ENCODE assay signal across 8 cellular contexts in genomic region chr19:41928221-41928683, GRCh38. TPM values are rescaled to one million over a fixed set of nuclear protein-coding genes. Genes with fewer than 3 reads are reported as not detected.
A peak's percentile ranks its signal among the peaks of the same experiment; 100 is the strongest.
DNase-seq lines count a peak whose midpoint lies in the region; ATAC-seq and TF ChIP-seq lines count a peak whose summit lies in the region.

Gene ERFL (minus strand): TSS chr19:41928449. CDS start chr19:41912919, 15,530 bp downstream.

- no peaks in the 10 kb centered on the region for H3K79me1 ChIP-seq in IMR-90 (ENCODE audit: low read depth in 1 of 2, low read length in 2 of 2)

- H3K27ac ChIP-seq in IMR-90 (ENCODE audit: insufficient read depth, low read length) (no peak within 1 kb of the TSS), tibial artery (no peak within 1 kb of the TSS), aorta (ENCODE audit: low read depth in 1 of 2, low read length in 2 of 2) (no peak within 1 kb of the TSS)

- peaks cover 34% of the 10 kb centered on the region for H3K4me1 Mint-ChIP-seq in activated naive CD8-positive, alpha-beta T cell (ENCODE audit: low read depth)

- H3K18ac ChIP-seq in IMR-90 (ENCODE audit: low read depth, low read length) = no peak within 1 kb of the TSS

- H2BK120ac ChIP-seq in IMR-90 (ENCODE audit: low read depth, low read length) = no peak within 1 kb of the TSS

- H2AK9ac ChIP-seq in IMR-90 (replicated peaks; ENCODE audit: low read depth, low read length, poor library complexity) = peak within 1 kb of the TSS; percentile 76

- intact Hi-C loops in IMR-90 (cut with micrococcal nuclease) = no loop called here
- intact Hi-C loops in tibial artery (cut with DNase I; ENCODE audit: low total_unique reads) = no loop called here
- intact Hi-C loops in aorta (cut with DNase I) = no loop called here

- H2AK5ac ChIP-seq in IMR-90 (ENCODE audit: low read depth, low read length) = peak within 1 kb of the TSS; percentile 58; the same call in 1 of the 2 replicates

- CTCF ChIA-PET in IMR-90 (lab: Yijun Ruan, JAX) = no interaction called here

- H3K14ac ChIP-seq in IMR-90 (replicated peaks; ENCODE audit: low read depth, low read length) = no peak within 1 kb of the TSS

- peak within 1 kb of the TSS; percentile 84; the same call in 1 of the 2 replicates for H3K23ac ChIP-seq in IMR-90 (ENCODE audit: low read depth, low read length)

- H3K56ac ChIP-seq in IMR-90 (ENCODE audit: extremely low read depth, insufficient read depth, low read length) = no peak within 1 kb of the TSS

- no peak within 1 kb of the TSS for H4K8ac ChIP-seq in IMR-90 (ENCODE audit: low read depth in 2 of 2, low read length in 2 of 2)

- no peak within 1 kb of the TSS for H3K4ac ChIP-seq in IMR-90 (ENCODE audit: low read depth, low read length)

- H3K4me3 Mint-ChIP-seq in activated naive CD8-positive, alpha-beta T cell = peak within 1 kb of the TSS; percentile 88

- in situ Hi-C loops in IMR-90 (cut with MboI; ENCODE audit: low sequenced_read_pairs) = no loop called here

- POLR2A ChIA-PET in IMR-90 (lab: Charles Lee; ENCODE audit: unreplicated experiment) = no interaction called here

- H3K9ac ChIP-seq in IMR-90 (ENCODE audit: low read depth, low read length) = no peak within 1 kb of the TSS

- H3K4me3 ChIP-seq in IMR-90 (ENCODE audit: insufficient read depth, low read depth, low read length) (peak within 1 kb of the TSS; percentile 43), tibial artery (peak within 1 kb of the TSS; percentile 1 to 43), aorta (ENCODE audit: low read length in 2 of 2) (no peak within 1 kb of the TSS)

- no peak within 1 kb of the TSS for H4K5ac ChIP-seq in IMR-90 (ENCODE audit: low read depth, low read length)

- H2BK5ac ChIP-seq in IMR-90 (ENCODE audit: low read depth, low read length, poor library complexity, severe bottlenecking) = no peak within 1 kb of the TSS

- no peaks in the 10 kb centered on the region for H3K27me3 Mint-ChIP-seq in activated naive CD8-positive, alpha-beta T cell

- peaks cover 25% of the 10 kb centered on the region for H4K20me1 ChIP-seq in IMR-90 (ENCODE audit: insufficient read depth, low read length)

- BruUV-seq in IMR-90 (replicated peaks; lab: Mats Ljungman, UMichigan) = no TSS peak

- H3K9me1 ChIP-seq in IMR-90 (ENCODE audit: insufficient read depth, low read length) = no peaks in the 10 kb centered on the region; the same call in 1 of the 2 replicates

- H4K91ac ChIP-seq in IMR-90 (ENCODE audit: insufficient read depth, low read depth, low read length) = no peak within 1 kb of the TSS

- no peak within 1 kb of the TSS; the same call in 2 of the 3 replicates for H2BK15ac ChIP-seq in IMR-90 (ENCODE audit: low read depth, low read length)

- DNase-seq in Daoy (ENCODE audit: low read depth) = peak; percentile 53
- no peak for DNase-seq in IMR-90
- no peak for DNase-seq in left lobe of liver (ENCODE audit: low spot score)
- DNase-seq in tibial artery = no peak
- DNase-seq in aorta = no peak
- DNase-seq in hypothalamus (lab: John Stamatoyannopoulos, UW) = no peak
- DNase-seq in cortex of kidney (lab: John Stamatoyannopoulos, UW) = no peak

- peaks cover 1% of the 10 kb centered on the region for H3K36me3 Mint-ChIP-seq in activated naive CD8-positive, alpha-beta T cell

- TF ChIP-seq CTCF in IMR-90 (conservative IDR thresholded peaks at IDR 0.05; ENCODE audit: low read depth, low read length) (no peak), tibial artery (IDR thresholded peaks at IDR 0.05) (no peak)

- H3K9me3 Mint-ChIP-seq in activated naive CD8-positive, alpha-beta T cell (ENCODE audit: low read depth) = no peaks in the 10 kb centered on the region

- H2AFZ ChIP-seq in IMR-90 (replicated peaks; ENCODE audit: low read length, poor library complexity) = peak within 1 kb of the TSS; percentile 89

- H2BK20ac ChIP-seq in IMR-90 (ENCODE audit: low read depth, low read length) = no peak within 1 kb of the TSS

- H3K9me3 ChIP-seq in IMR-90 (ENCODE audit: control insufficient read depth, insufficient read depth, low read length) (peaks cover 3% of the 10 kb centered on the region; the same call in 1 of the 2 replicates), tibial artery (no peaks in the 10 kb centered on the region), aorta (ENCODE audit: control insufficient read depth, low read length) (peaks cover 5% of the 10 kb centered on the region)

- H3K4me2 ChIP-seq in IMR-90 (ENCODE audit: low read depth, low read length) = peak within 1 kb of the TSS; percentile 95

- H3K4me1 ChIP-seq in IMR-90 (ENCODE audit: control insufficient read depth, insufficient read depth, low read length) (peaks cover 7% of the 10 kb centered on the region), tibial artery (peaks cover 0 to 20% (median 16%) of the 10 kb centered on the region in 4 donors), aorta (ENCODE audit: control insufficient read depth in 1 of 2, insufficient read depth in 2 of 2, low read length in 2 of 2) (no peaks in the 10 kb centered on the region)

- H3K36me3 ChIP-seq in IMR-90 (ENCODE audit: control insufficient read depth, insufficient read depth, low read length) = no peaks in the 10 kb centered on the region
- H3K36me3 ChIP-seq in tibial artery = no peaks in the 10 kb centered on the region
- H3K36me3 ChIP-seq in aorta (ENCODE audit: control insufficient read depth in 1 of 2, insufficient read depth in 2 of 2, low read length in 1 of 2) = no peaks in the 10 kb centered on the region

- no peak for TF ChIP-seq RAD21 in IMR-90 (IDR thresholded peaks at IDR 0.05; ENCODE audit: low read length)

- WGBS in IMR-90 (ENCODE audit: extremely low coverage in 2 of 2, insufficient read length in 1 of 2), 2 experiments = 0% methylated on average over 3 of the region's 49 CpGs; no CpG with 5 or more reads in 1 of the 2 experiments
- WGBS in aorta, 2 donors = 0% methylated on average over 16 to 49 of the region's 49 CpGs

- peak within 1 kb of the TSS; percentile 74 for H3K27ac Mint-ChIP-seq in activated naive CD8-positive, alpha-beta T cell

- dilution Hi-C loops in IMR-90 (cut with HindIII; ENCODE audit: low sequenced_read_pairs, unreplicated experiment) = no loop called here

- peak; percentile 63 for ATAC-seq in IMR-90 (ENCODE audit: low read depth)
- peak; percentile 12 for ATAC-seq in left lobe of liver
- no peak for ATAC-seq in aorta (ENCODE audit: low FRiP score)

- H3K27me3 ChIP-seq in IMR-90 (ENCODE audit: control insufficient read depth, insufficient read depth, low read length) = peaks cover 87% of the 10 kb centered on the region
- H3K27me3 ChIP-seq in tibial artery = peaks cover 6 to 98% of the 10 kb centered on the region in 2 donors
- peaks cover 0 to 3% of the 10 kb centered on the region in 2 donors for H3K27me3 ChIP-seq in aorta (ENCODE audit: control insufficient read depth in 1 of 2, insufficient read depth in 2 of 2, low read length in 1 of 2)

- no peak for TF ChIP-seq POLR2A in IMR-90 (IDR thresholded peaks at IDR 0.05; ENCODE audit: low read depth, low read length)

TF ChIP-seq in IMR-90, 13 proteins besides CTCF, POLR2A, EP300 and RAD21:
- no peak for TF ChIP-seq RCOR1 (IDR thresholded peaks at IDR 0.05; ENCODE audit: insufficient replicate concordance, low read length)
- no peak for TF ChIP-seq CHD1 (IDR thresholded peaks at IDR 0.05; ENCODE audit: low read depth, low read length)

RNA-seq across cellular contexts. Expression of gene ERFL, which starts in this region (rescaled TPM):
- not detected in 2 replicates for total RNA-seq in Daoy (2014; rRNA removed; shearing (Covaris generic))
- not detected in 2 replicates for total RNA-seq in IMR-90 (2012; rRNA removed)
- 0.09 TPM in 1 of 2 replicates, not detected in the other for polyA plus RNA-seq in IMR-90 (2012; rRNA removed)
- polyA plus RNA-seq in IMR-90 (2012; cell fraction: cytosol; rRNA removed) = 0.02 and 0.08 TPM in 2 replicates
- 0.26 and 0.53 TPM in 2 replicates for polyA plus RNA-seq in IMR-90 (2012; cell fraction: nucleus; rRNA removed; ENCODE audit: low replicate concordance)
- not detected for total RNA-seq in left lobe of liver
- total RNA-seq in aorta = under 1 TPM; 0.51 to 0.81 TPM
- under 1 TPM in 1 of 2 donors, not detected in 1; 0.46 TPM for polyA plus RNA-seq in aorta

Comparison
In these comparisons a context has a peak if more than half of its experiments do, and no peak if none do; other contexts are left out.
1. Peak in DNase-seq in Daoy; RNA of the gene not detected or under 1 TPM.
2. Peak in ATAC-seq, H3K4me3 ChIP-seq and H3K4me2 ChIP-seq in IMR-90; RNA of the gene not detected or under 1 TPM.
3. Peak in ATAC-seq in left lobe of liver; RNA of the gene not detected or under 1 TPM.
4. H3K4me3 ChIP-seq: peak in tibial artery (2 of 2); none in aorta (0 of 2).